33 cellular contexts compared by ENCODE assay signal in the genomic region with DNA sequence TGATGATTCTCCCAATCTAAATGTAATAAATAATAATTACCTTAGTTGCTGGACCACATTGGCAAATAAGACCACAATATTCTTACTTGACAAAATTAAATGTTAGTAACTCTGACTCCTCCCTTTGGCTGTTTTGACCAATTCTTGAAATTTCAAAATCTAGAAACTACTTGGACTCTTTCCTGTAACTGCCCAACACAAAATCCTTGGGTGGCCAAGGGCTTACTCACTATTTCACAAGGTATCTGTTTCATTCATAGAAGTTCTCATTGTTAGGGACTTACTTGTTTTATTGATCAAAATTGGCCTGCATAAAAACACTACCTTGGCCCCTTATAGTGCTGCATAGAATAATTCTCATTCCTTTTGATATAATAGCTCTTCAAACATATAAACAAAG. TPM values are rescaled to one million over a fixed set of nuclear protein-coding genes. Genes with fewer than 3 reads are reported as not detected.
"Had no signal": no experiment of that assay in that cellular context is flagged by ENCODE, and none has a peak within 500 bp of the region (broad histone marks: within the 10 kb centered on the region; RNA-seq: fewer than 3 reads in every experiment).

No MANE protein-coding gene starts in this region.

- DNase-seq: activated B cell treated with CpG ODN at 0.5 μM for 24 hours; activated CD4-positive, alpha-beta T cell treated with anti-CD3 and anti-CD28 coated beads for 48 hours; activated CD4-positive, alpha-beta T cell treated with anti-CD3 and anti-CD28 coated beads, Interleukin-2, amount 50 U/mL, for 1 hour; activated CD4-positive, alpha-beta T cell treated with anti-CD3 and anti-CD28 coated beads, Interleukin-2, amount 50 U/mL, for 48 hours; activated CD8-positive, alpha-beta memory T cell treated with anti-CD3 and anti-CD28 coated beads for 24 hours; activated CD8-positive, alpha-beta T cell treated with anti-CD3 and anti-CD28 coated beads for 36 hours; activated effector memory CD4-positive, alpha-beta T cell treated with Interleukin-2 at 50 U/mL for 16 hours; activated gamma-delta T cell treated with Interleukin-2 at 50 U/mL for 16 hours; activated naive CD4-positive, alpha-beta T cell treated with Interleukin-2 at 50 U/mL for 16 hours; activated naive CD8-positive, alpha-beta T cell treated with anti-CD3 and anti-CD28 coated beads for 36 hours; activated naive CD8-positive, alpha-beta T cell treated with anti-CD3 and anti-CD28 coated beads, Interleukin-2, amount 50 U/mL, for 24 hours; activated T-cell treated with anti-CD3 and anti-CD28 coated beads, Interleukin-2, amount 50 U/mL, for 4 hours; central memory CD4-positive, alpha-beta T cell; cerebellar nuclear complex; colonic mucosa; effector memory CD4-positive, alpha-beta T cell; endodermal cell; erythroblast; head of caudate nucleus; T-helper 1 cell; T-helper 17 cell; T1000; WERI-Rb-1 had no signal

- H3K4me3 Mint-ChIP-seq: activated B cell treated with CpG ODN at 0.5 μM for 24 hours; activated CD8-positive, alpha-beta T cell treated with anti-CD3 and anti-CD28 coated beads for 36 hours; activated naive CD4-positive, alpha-beta T cell treated with anti-CD3 and anti-CD28 coated beads, Interleukin-2, amount 50 U/mL, for 24 hours; activated naive CD8-positive, alpha-beta T cell treated with anti-CD3 and anti-CD28 coated beads for 36 hours; activated naive CD8-positive, alpha-beta T cell treated with anti-CD3 and anti-CD28 coated beads, Interleukin-2, amount 50 U/mL, for 24 hours; activated T-cell treated with anti-CD3 and anti-CD28 coated beads, Interleukin-2, amount 50 U/mL, for 4 hours; activated T-helper 17 cell treated with anti-CD3 and anti-CD28 coated beads, Interleukin-2, amount 50 U/mL, for 72 hours; brain; endodermal cell; T-helper 17 cell; T-helper 2 cell treated with Interferon-gamma antibody and Interleukin-4, amounts not matched to agents 5 μg/mL and 100 μg/mL, for 36 hours had no signal

- H3K27me3 Mint-ChIP-seq: activated B cell treated with CpG ODN at 0.5 μM for 24 hours; activated CD8-positive, alpha-beta T cell treated with anti-CD3 and anti-CD28 coated beads for 36 hours; activated naive CD4-positive, alpha-beta T cell treated with anti-CD3 and anti-CD28 coated beads, Interleukin-2, amount 50 U/mL, for 24 hours; activated naive CD8-positive, alpha-beta T cell treated with anti-CD3 and anti-CD28 coated beads for 36 hours; brain; T-helper 17 cell had no signal

- H3K4me1 Mint-ChIP-seq: activated B cell treated with CpG ODN at 0.5 μM for 24 hours; activated naive CD4-positive, alpha-beta T cell treated with anti-CD3 and anti-CD28 coated beads, Interleukin-2, amount 50 U/mL, for 24 hours; activated naive CD8-positive, alpha-beta T cell treated with anti-CD3 and anti-CD28 coated beads for 36 hours; activated naive CD8-positive, alpha-beta T cell treated with anti-CD3 and anti-CD28 coated beads, Interleukin-2, amount 50 U/mL, for 24 hours; activated T-helper 17 cell treated with anti-CD3 and anti-CD28 coated beads, Interleukin-2, amount 50 U/mL, for 72 hours; T-helper 17 cell had no signal

- H3K4me3 ChIP-seq: ascending aorta, breast epithelium, cardiac muscle cell, colonic mucosa, esophagus muscularis mucosa had no signal

- H3K27ac ChIP-seq: ascending aorta, breast epithelium, cardiac muscle cell, colonic mucosa, esophagus muscularis mucosa, WERI-Rb-1 had no signal

- H3K9me3 Mint-ChIP-seq: activated B cell treated with CpG ODN at 0.5 μM for 24 hours; activated CD8-positive, alpha-beta T cell treated with anti-CD3 and anti-CD28 coated beads for 36 hours; activated naive CD4-positive, alpha-beta T cell treated with anti-CD3 and anti-CD28 coated beads, Interleukin-2, amount 50 U/mL, for 24 hours; activated naive CD8-positive, alpha-beta T cell treated with anti-CD3 and anti-CD28 coated beads for 36 hours; activated naive CD8-positive, alpha-beta T cell treated with anti-CD3 and anti-CD28 coated beads, Interleukin-2, amount 50 U/mL, for 24 hours; activated T-cell treated with anti-CD3 and anti-CD28 coated beads, Interleukin-2, amount 50 U/mL, for 4 hours; brain; endodermal cell; T-helper 2 cell treated with Interferon-gamma antibody and Interleukin-4, amounts not matched to agents 5 μg/mL and 100 μg/mL, for 36 hours had no signal

- H3K27ac Mint-ChIP-seq: activated B cell treated with CpG ODN at 0.5 μM for 24 hours; activated CD8-positive, alpha-beta T cell treated with anti-CD3 and anti-CD28 coated beads for 36 hours; activated naive CD4-positive, alpha-beta T cell treated with anti-CD3 and anti-CD28 coated beads, Interleukin-2, amount 50 U/mL, for 24 hours; activated naive CD8-positive, alpha-beta T cell treated with anti-CD3 and anti-CD28 coated beads for 36 hours; activated naive CD8-positive, alpha-beta T cell treated with anti-CD3 and anti-CD28 coated beads, Interleukin-2, amount 50 U/mL, for 24 hours; activated T-helper 17 cell treated with anti-CD3 and anti-CD28 coated beads, Interleukin-2, amount 50 U/mL, for 72 hours; endodermal cell; T-helper 17 cell; T-helper 2 cell treated with Interferon-gamma antibody and Interleukin-4, amounts not matched to agents 5 μg/mL and 100 μg/mL, for 36 hours had no signal

- H3K27me3 ChIP-seq: ascending aorta, breast epithelium, cardiac muscle cell, colonic mucosa, esophagus muscularis mucosa had no signal

- H3K36me3 Mint-ChIP-seq: activated naive CD4-positive, alpha-beta T cell treated with anti-CD3 and anti-CD28 coated beads, Interleukin-2, amount 50 U/mL, for 24 hours; activated naive CD8-positive, alpha-beta T cell treated with anti-CD3 and anti-CD28 coated beads for 36 hours; brain had no signal

- ATAC-seq: activated CD4-positive, CD25-positive, alpha-beta regulatory T cell treated with anti-CD3 and anti-CD28 coated beads, Interleukin-2, amount 50 U/mL, for 24 hours; activated CD8-positive, alpha-beta T cell treated with anti-CD3 and anti-CD28 coated beads for 36 hours; activated naive CD8-positive, alpha-beta T cell treated with anti-CD3 and anti-CD28 coated beads, Interleukin-2, amount 50 U/mL, for 24 hours; activated T-cell treated with anti-CD3 and anti-CD28 coated beads, Interleukin-2, amount 50 U/mL, for 4 hours; activated T-helper 17 cell treated with anti-CD3 and anti-CD28 coated beads, Interleukin-2, amount 50 U/mL, for 72 hours; T-helper 17 cell had no signal

RNA-seq across cellular contexts. Expression of a gene that starts 19.4 kb away (rescaled TPM):
- total RNA-seq: activated CD8-positive, alpha-beta T cell treated with anti-CD3 and anti-CD28 coated beads for 36 hours; ascending aorta; cardiac muscle cell; colonic mucosa; dermis microvascular lymphatic vessel endothelial cell had no signal
- polyA plus RNA-seq: cardiac muscle cell had no signal
